ENCODE assay signal across 1 cellular context in genomic region chr15:90221251-90221900, GRCh38.
A peak's percentile ranks its signal among the peaks of the same experiment; 100 is the strongest.
TF ChIP-seq lines count a peak whose summit lies in the region.

No MANE protein-coding gene starts in this region.

TF ChIP-seq in IMR-90, 13 proteins besides CTCF, POLR2A, EP300 and RAD21:
- TF ChIP-seq MXI1 (IDR thresholded peaks at IDR 0.05; ENCODE audit: borderline replicate concordance, low read depth, low read length) (no peak), NFE2L2 (IDR thresholded peaks at IDR 0.05; ENCODE audit: low read depth, low read length) (no peak), CHD1 (IDR thresholded peaks at IDR 0.05; ENCODE audit: low read depth, low read length) (no peak), ELK1 (IDR thresholded peaks at IDR 0.05; ENCODE audit: borderline replicate concordance, low read depth, low read length) (no peak), RFX5 (IDR thresholded peaks at IDR 0.05; ENCODE audit: low read depth, low read length) (no peak), USF2 (IDR thresholded peaks at IDR 0.05; ENCODE audit: low read depth, low read length) (no peak), CEBPB (IDR thresholded peaks at IDR 0.05; ENCODE audit: low read depth, low read length) (no peak), SMC3 (IDR thresholded peaks at IDR 0.05; ENCODE audit: low read depth, low read length) (peak; percentile 88)
